In genomic region chr17:78383725-78384471, GRCh38 we compare ENCODE assay signal across 9 cellular contexts. TPM values are rescaled to one million over a fixed set of nuclear protein-coding genes. Genes with fewer than 3 reads are reported as not detected.
A peak's percentile ranks its signal among the peaks of the same experiment; 100 is the strongest.
DNase-seq lines count a peak whose midpoint lies in the region; TF ChIP-seq lines count a peak whose summit lies in the region.
"Had no signal": no experiment of that assay in that cellular context is flagged by ENCODE, and none has a peak within 500 bp of the region (broad histone marks: within the 10 kb centered on the region; RNA-seq: fewer than 3 reads in every experiment).

No MANE protein-coding gene starts in this region.

- no peak for TF ChIP-seq CTCF in Peyer's patch (IDR thresholded peaks at IDR 0.05)
- TF ChIP-seq CTCF in astrocyte of the spinal cord (IDR thresholded peaks at IDR 0.05; ENCODE audit: low read depth, low read length): no peak

- peak; percentile 85 for DNase-seq in activated effector memory CD4-positive, alpha-beta T cell treated with anti-CD3 and anti-CD28 coated beads, Interleukin-2, amount 50 U/mL, for 16 hours
- no peak for DNase-seq in activated effector memory CD4-positive, alpha-beta T cell treated with Interleukin-2 at 50 U/mL for 16 hours
- DNase-seq in Peyer's patch: peak in 2 of 3 donors; percentile 74 to 85
- DNase-seq in astrocyte of the spinal cord (ENCODE audit: low read depth, low spot score): peak; percentile 99
- peak; percentile 75 for DNase-seq in kidney tubule cell (ENCODE audit: low spot score)
- DNase-seq in stimulated activated CD4-positive, alpha-beta T cell treated with anti-CD3 and anti-CD28 coated beads, Interleukin-4, amount 100 ng/mL, for 4 hours: peak; percentile 54 to 62
- no peak for DNase-seq in COLO829 (ENCODE audit: low spot score)
- no peak for DNase-seq in COLO668 (lab: John Stamatoyannopoulos, UW; ENCODE audit: unreplicated experiment)

- peak overlapping the region; percentile 47 to 84 (median 56) for H3K27ac ChIP-seq in Peyer's patch
- H3K27ac ChIP-seq: cardiac muscle cell had no signal

- no peaks in the 10 kb centered on the region for H3K27me3 ChIP-seq in Peyer's patch
- H3K27me3 ChIP-seq: cardiac muscle cell had no signal

- peaks cover 11 to 79% (median 49%) of the 10 kb centered on the region in 4 donors for H3K4me1 ChIP-seq in Peyer's patch

- TF ChIP-seq POLR2A in Peyer's patch (IDR thresholded peaks at IDR 0.05): no peak

- H3K4me3 ChIP-seq in Peyer's patch (no peak overlapping the region), astrocyte of the spinal cord (ENCODE audit: low read depth, low read length) (no peak overlapping the region)
- H3K4me3 ChIP-seq: cardiac muscle cell had no signal

- in situ Hi-C loops in astrocyte of the spinal cord (cut with HindIII; ENCODE audit: low sequenced_read_pairs): no loop called here

- H3K9me3 ChIP-seq in Peyer's patch: no peaks in the 10 kb centered on the region

- H3K36me3 ChIP-seq in Peyer's patch: no peaks in the 10 kb centered on the region
- H3K36me3 ChIP-seq: cardiac muscle cell had no signal

RNA-seq across cellular contexts. Expression of gene PGS1, which starts 5.4 kb away (rescaled TPM):
- 100 to 1,000 TPM in 3 of 4 donors, 10 to 100 TPM in 1; 32.4 to 149 (median 116) TPM for total RNA-seq in Peyer's patch

RNA-seq across cellular contexts. Expression of gene SOCS3, which starts 24.0 kb away (rescaled TPM):
- total RNA-seq in Peyer's patch: 100 to 1,000 TPM in 1 of 4 donors, 10 to 100 TPM in 2, 1 to 10 TPM in 1; 3.2 to 125 (median 20.8) TPM

Comparison
In these comparisons a context has a peak if more than half of its experiments do, and no peak if none do; other contexts are left out.
1. DNase-seq: peak in activated effector memory CD4-positive, alpha-beta T cell treated with anti-CD3 and anti-CD28 coated beads, Interleukin-2, amount 50 U/mL, for 16 hours (single experiment), Peyer's patch (2 of 3), astrocyte of the spinal cord (single experiment), kidney tubule cell (single experiment) and stimulated activated CD4-positive, alpha-beta T cell treated with anti-CD3 and anti-CD28 coated beads, Interleukin-4, amount 100 ng/mL, for 4 hours (2 of 2); none in activated effector memory CD4-positive, alpha-beta T cell treated with Interleukin-2 at 50 U/mL for 16 hours (single experiment), COLO829 (single experiment) and COLO668 (single experiment).